ENCODE assay signal across 8 cellular contexts in genomic region chr12:49018282-49019119, GRCh38. TPM values are rescaled to one million over a fixed set of nuclear protein-coding genes. Genes with fewer than 3 reads are reported as not detected.
DNase-seq lines count a peak whose midpoint lies in the region; ATAC-seq lines count a peak whose summit lies in the region.

Gene PRKAG1 (minus strand): TSS chr12:49018776. CDS start chr12:49018740, 36 bp downstream.

- peak; percentile 99 for DNase-seq in COLO829 (ENCODE audit: low spot score)
- DNase-seq in HS-5 (ENCODE audit: low read depth), result peak; percentile 77
- peak; percentile 64 for DNase-seq in NK-92 (lab: John Stamatoyannopoulos, UW; ENCODE audit: unreplicated experiment)
- peak; percentile 93 to 94 for DNase-seq in activated CD8-positive, alpha-beta memory T cell treated with anti-CD3 and anti-CD28 coated beads for 1 hour (ENCODE audit: extremely low read depth in 1 of 2, low read depth in 1 of 2)
- peak; percentile 94 for DNase-seq in effector CD8-positive, alpha-beta T cell (lab: John Stamatoyannopoulos, UW)
- DNase-seq in lung microvascular endothelial cell (ENCODE audit: low read depth in 2 of 2), result peak; percentile 98 to 99
- peak; percentile 86 to 90 (median 88) for DNase-seq in stimulated activated CD4-positive, alpha-beta T cell treated with anti-CD3 and anti-CD28 coated beads, TNF-alpha, amount 100 ng/mL, for 48 hours (ENCODE audit: low read depth in 3 of 3)

- ATAC-seq in GM19468 (IDR thresholded peaks at IDR 0.05; ENCODE audit: extremely low read depth, unreplicated experiment), result peak; percentile 73

RNA-seq across cellular contexts. Expression of gene PRKAG1, which starts in this region (rescaled TPM):
- total RNA-seq in lung microvascular endothelial cell, result 32.1 and 38.1 TPM in 2 replicates

Comparison
In these comparisons a context has a peak if more than half of its experiments do, and no peak if none do; other contexts are left out.
1. Peak in every context shown above with its lines: DNase-seq and ATAC-seq.